9 cellular contexts compared by ENCODE assay signal in genomic region chr10:77844713-77845454, GRCh38.
DNase-seq lines count a peak whose midpoint lies in the region; ATAC-seq and TF ChIP-seq lines count a peak whose summit lies in the region.
"Had no signal": no experiment of that assay in that cellular context is flagged by ENCODE, and none has a peak within 500 bp of the region (broad histone marks: within the 10 kb centered on the region; RNA-seq: fewer than 3 reads in every experiment).

No MANE protein-coding gene starts in this region.

- H3K14ac ChIP-seq in IMR-90 (replicated peaks; ENCODE audit: low read depth, low read length): peak overlapping the region; percentile 53

- peak overlapping the region; percentile 78 for H4K91ac ChIP-seq in IMR-90 (ENCODE audit: insufficient read depth, low read depth, low read length)

- H3K27me3 Mint-ChIP-seq in central memory CD8-positive, alpha-beta T cell: no peaks in the 10 kb centered on the region
- H3K27me3 Mint-ChIP-seq in activated naive CD4-positive, alpha-beta T cell treated with anti-CD3 and anti-CD28 coated beads, Interleukin-2, amount 10 ng/mL, durations not matched to agents 7 days and 5 days: peaks cover 3% of the 10 kb centered on the region

- H2AK9ac ChIP-seq in IMR-90 (replicated peaks; ENCODE audit: low read depth, low read length, poor library complexity): peak overlapping the region; percentile 47

- H4K5ac ChIP-seq in IMR-90 (ENCODE audit: low read depth, low read length): peak overlapping the region; percentile 57; the same call in 1 of the 2 replicates

- peak overlapping the region; percentile 49 for H3K27ac ChIP-seq in IMR-90 (ENCODE audit: insufficient read depth, low read length)

- TF ChIP-seq POLR2A in IMR-90 (IDR thresholded peaks at IDR 0.05; ENCODE audit: low read depth, low read length): no peak

- POLR2A ChIA-PET in IMR-90 (lab: Charles Lee; ENCODE audit: unreplicated experiment): no interaction called here

- no peaks in the 10 kb centered on the region for H4K20me1 ChIP-seq in IMR-90 (ENCODE audit: insufficient read depth, low read length)

- peaks cover 20% of the 10 kb centered on the region for H3K4me1 ChIP-seq in IMR-90 (ENCODE audit: control insufficient read depth, insufficient read depth, low read length)

- WGBS in IMR-90 (ENCODE audit: extremely low coverage in 2 of 2, insufficient read length in 1 of 2), 2 experiments: 0% methylated on average over 2 of the region's 10 CpGs; no CpG with 5 or more reads in 1 of the 2 experiments

- H3K4ac ChIP-seq in IMR-90 (ENCODE audit: low read depth, low read length): peak overlapping the region; percentile 82

- peaks cover 31 to 76% of the 10 kb centered on the region in 2 experiments for H3K79me1 ChIP-seq in IMR-90 (ENCODE audit: low read depth in 1 of 2, low read length in 2 of 2)

- in situ Hi-C loops in IMR-90 (cut with MboI; ENCODE audit: low sequenced_read_pairs): loop anchor here (5.0 kb wide), 1 partner anchor 132 kb away; no protein-coding TSS in a partner anchor

- DNase-seq in AG08395 (ENCODE audit: low spot score) (peak; percentile 67), IMR-90 (peak; percentile 83), mucosa of gallbladder (ENCODE audit: low spot score) (peak; percentile 36), NCI-H2107 (lab: John Stamatoyannopoulos, UW) (no peak)
- no peak for DNase-seq in central memory CD8-positive, alpha-beta T cell (ENCODE audit: low spot score in 2 of 2)
- DNase-seq in activated naive CD4-positive, alpha-beta T cell treated with anti-CD3 and anti-CD28 coated beads, Interleukin-2, amount 10 ng/mL, durations not matched to agents 7 days and 5 days: no peak
- DNase-seq: glutamatergic neuron had no signal

- H3K36me3 Mint-ChIP-seq in central memory CD8-positive, alpha-beta T cell (ENCODE audit: insufficient read depth): peaks cover 7% of the 10 kb centered on the region
- H3K36me3 Mint-ChIP-seq in activated naive CD4-positive, alpha-beta T cell treated with anti-CD3 and anti-CD28 coated beads, Interleukin-2, amount 10 ng/mL, durations not matched to agents 7 days and 5 days: no peaks in the 10 kb centered on the region

- H3K4me1 Mint-ChIP-seq in central memory CD8-positive, alpha-beta T cell: no peaks in the 10 kb centered on the region
- no peaks in the 10 kb centered on the region for H3K4me1 Mint-ChIP-seq in activated naive CD4-positive, alpha-beta T cell treated with anti-CD3 and anti-CD28 coated beads, Interleukin-2, amount 10 ng/mL, durations not matched to agents 7 days and 5 days

- CTCF ChIA-PET in IMR-90 (lab: Yijun Ruan, JAX): interaction anchor here (0.6 to 0.9 kb wide), 2 partner anchors 133 to 175 kb away, joined by 3 to 5 read pairs; no protein-coding TSS in a partner anchor
- CTCF ChIA-PET in activated naive CD4-positive, alpha-beta T cell treated with anti-CD3 and anti-CD28 coated beads, Interleukin-2, amount 10 ng/mL, durations not matched to agents 7 days and 5 days (lab: Charles Lee): no interaction called here

- H3K27me3 ChIP-seq in IMR-90 (ENCODE audit: control insufficient read depth, insufficient read depth, low read length): no peaks in the 10 kb centered on the region

- H3K56ac ChIP-seq in IMR-90 (ENCODE audit: extremely low read depth, insufficient read depth, low read length): 0 out of 2 replicates have a peak overlapping the region, but pooled peaks have one; percentile 24

- peak overlapping the region; percentile 68 for H2AK5ac ChIP-seq in IMR-90 (ENCODE audit: low read depth, low read length)

- H3K4me2 ChIP-seq in IMR-90 (ENCODE audit: low read depth, low read length): peak overlapping the region; percentile 33; the same call in 1 of the 2 replicates

- peak overlapping the region; percentile 27; the same call in 1 of the 2 replicates for H3K18ac ChIP-seq in IMR-90 (ENCODE audit: low read depth, low read length)

- no peak overlapping the region for H3K4me3 Mint-ChIP-seq in central memory CD8-positive, alpha-beta T cell
- H3K4me3 Mint-ChIP-seq in activated naive CD4-positive, alpha-beta T cell treated with anti-CD3 and anti-CD28 coated beads, Interleukin-2, amount 10 ng/mL, durations not matched to agents 7 days and 5 days: no peak overlapping the region

- dilution Hi-C loops in IMR-90 (cut with HindIII; ENCODE audit: low sequenced_read_pairs, unreplicated experiment): no loop called here

- peak overlapping the region; percentile 81 for H3K27ac Mint-ChIP-seq in central memory CD8-positive, alpha-beta T cell (ENCODE audit: low read depth)
- no peak overlapping the region for H3K27ac Mint-ChIP-seq in activated naive CD4-positive, alpha-beta T cell treated with anti-CD3 and anti-CD28 coated beads, Interleukin-2, amount 10 ng/mL, durations not matched to agents 7 days and 5 days

- 0 out of 3 replicates have a peak overlapping the region, but pooled peaks have one; percentile 36 for H2BK15ac ChIP-seq in IMR-90 (ENCODE audit: low read depth, low read length)

- no peak for TF ChIP-seq CTCF in IMR-90 (conservative IDR thresholded peaks at IDR 0.05; ENCODE audit: low read depth, low read length)

- peaks cover 8% of the 10 kb centered on the region; the same call in 1 of the 2 replicates for H3K9me1 ChIP-seq in IMR-90 (ENCODE audit: insufficient read depth, low read length)

- H3K23ac ChIP-seq in IMR-90 (ENCODE audit: low read depth, low read length): no peak overlapping the region; the same call in 1 of the 2 replicates

- peak overlapping the region; percentile 42; the same call in 1 of the 2 replicates for H2BK20ac ChIP-seq in IMR-90 (ENCODE audit: low read depth, low read length)

- no peaks in the 10 kb centered on the region for H3K9me3 ChIP-seq in IMR-90 (ENCODE audit: control insufficient read depth, insufficient read depth, low read length)

- peak overlapping the region; percentile 15 for H2AFZ ChIP-seq in IMR-90 (replicated peaks; ENCODE audit: low read length, poor library complexity)

- peak overlapping the region; percentile 4; the same call in 1 of the 2 replicates for H3K9ac ChIP-seq in IMR-90 (ENCODE audit: low read depth, low read length)

- no peak overlapping the region for H3K4me3 ChIP-seq in IMR-90 (ENCODE audit: insufficient read depth, low read depth, low read length)

- peak overlapping the region; percentile 77; the same call in 1 of the 2 replicates for H2BK120ac ChIP-seq in IMR-90 (ENCODE audit: low read depth, low read length)

- ATAC-seq in IMR-90 (ENCODE audit: low read depth): peak; percentile 81
- ATAC-seq in central memory CD8-positive, alpha-beta T cell (replicated peaks; ENCODE audit: extremely low read depth, poor library complexity, severe bottlenecking): no peak
- ATAC-seq in HG03039 (IDR thresholded peaks at IDR 0.05; ENCODE audit: unreplicated experiment): no peak
- ATAC-seq in HG03571 (IDR thresholded peaks at IDR 0.05; ENCODE audit: unreplicated experiment): no peak

- BruUV-seq in IMR-90 (replicated peaks; lab: Mats Ljungman, UMichigan): no TSS peak

- intact Hi-C loops in IMR-90 (cut with micrococcal nuclease): loop anchor here (5.0 kb wide), 1 partner anchor 42 kb away; no protein-coding TSS in a partner anchor

- H3K9me3 Mint-ChIP-seq in central memory CD8-positive, alpha-beta T cell: no peaks in the 10 kb centered on the region
- no peaks in the 10 kb centered on the region for H3K9me3 Mint-ChIP-seq in activated naive CD4-positive, alpha-beta T cell treated with anti-CD3 and anti-CD28 coated beads, Interleukin-2, amount 10 ng/mL, durations not matched to agents 7 days and 5 days

- H2BK5ac ChIP-seq in IMR-90 (ENCODE audit: low read depth, low read length, poor library complexity, severe bottlenecking): peak overlapping the region; percentile 87

- TF ChIP-seq RAD21 in IMR-90 (IDR thresholded peaks at IDR 0.05; ENCODE audit: low read length): 0 out of 2 replicates have a peak, but pooled peaks have one; percentile 2

- peak overlapping the region; percentile 21 to 64; a peak in 2 of 4 replicates for H4K8ac ChIP-seq in IMR-90 (ENCODE audit: low read depth in 2 of 2, low read length in 2 of 2)

- peaks cover 34% of the 10 kb centered on the region for H3K36me3 ChIP-seq in IMR-90 (ENCODE audit: control insufficient read depth, insufficient read depth, low read length)

TF ChIP-seq in IMR-90, 13 proteins besides CTCF, POLR2A, EP300 and RAD21:
- TF ChIP-seq FOS (IDR thresholded peaks at IDR 0.05; ENCODE audit: low read depth, low read length) (peak; percentile 70), MAZ (IDR thresholded peaks at IDR 0.05; ENCODE audit: borderline replicate concordance, low read depth, low read length) (no peak)

Comparison
In these comparisons a context has a peak if more than half of its experiments do, and no peak if none do; other contexts are left out.
1. DNase-seq: peak in AG08395 (single experiment), IMR-90 (single experiment) and mucosa of gallbladder (single experiment); none in central memory CD8-positive, alpha-beta T cell (0 of 2), activated naive CD4-positive, alpha-beta T cell treated with anti-CD3 and anti-CD28 coated beads, Interleukin-2, amount 10 ng/mL, durations not matched to agents 7 days and 5 days (single experiment) and NCI-H2107 (single experiment).